In the genomic region with DNA sequence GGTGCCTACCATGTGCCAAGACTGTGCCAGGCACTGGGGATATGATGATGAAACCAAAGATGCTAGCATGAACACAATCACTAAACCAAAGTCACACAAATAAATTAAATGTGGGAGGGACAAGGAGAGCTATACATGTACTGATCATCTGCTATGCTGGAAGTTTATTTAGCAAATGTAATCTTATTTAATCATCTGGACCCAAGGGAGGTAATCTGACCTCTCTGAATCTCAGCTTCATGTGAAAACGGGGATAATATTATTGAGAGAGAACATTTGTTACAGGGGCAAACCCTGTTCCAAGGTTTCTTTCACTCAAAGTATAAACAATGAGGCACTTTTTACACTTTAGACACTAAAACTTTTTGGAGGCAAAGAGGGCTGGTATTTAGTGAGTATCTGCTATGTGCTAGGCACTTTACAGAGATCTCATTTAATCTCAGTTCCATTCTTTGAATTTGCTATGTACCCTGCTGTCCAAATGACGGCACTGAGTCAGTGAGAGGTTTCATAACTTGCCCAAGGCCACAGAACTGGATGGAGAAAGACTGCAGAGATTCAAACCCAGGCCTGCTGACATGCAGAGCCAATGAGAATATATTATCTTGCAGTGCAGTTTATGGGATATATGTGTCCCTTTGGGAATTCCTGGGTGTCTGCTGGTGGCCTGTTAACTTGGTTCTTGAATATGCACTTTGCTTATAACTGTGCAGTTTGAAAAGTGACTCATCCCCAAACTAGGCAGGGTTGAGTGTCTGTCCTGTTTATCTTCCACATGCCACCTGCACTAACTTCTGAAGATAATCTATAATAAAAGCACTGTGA, we compare ENCODE assay signal across 1 cellular context.
TF ChIP-seq lines count a peak whose summit lies in the region.

No MANE protein-coding gene starts in this region.

TF ChIP-seq in HepG2, 621 proteins besides CTCF, POLR2A, EP300 and RAD21 (continued from another document and continues in another):
- TF ChIP-seq NR2F1 (CRISPR knock-in tag; IDR thresholded peaks at IDR 0.05), result no peak
- TF ChIP-seq IRF2 (CRISPR knock-in tag; IDR thresholded peaks at IDR 0.05), result no peak; the same call in 1 of the 2 replicates
- TF ChIP-seq ZKSCAN1 (IDR thresholded peaks at IDR 0.05; ENCODE audit: low read length), result 0 out of 2 replicates have a peak, but pooled peaks have one; percentile 28
- no peak for TF ChIP-seq REXO4 (CRISPR knock-in tag; IDR thresholded peaks at IDR 0.05; ENCODE audit: borderline replicate concordance)
- TF ChIP-seq, protein P1, sequence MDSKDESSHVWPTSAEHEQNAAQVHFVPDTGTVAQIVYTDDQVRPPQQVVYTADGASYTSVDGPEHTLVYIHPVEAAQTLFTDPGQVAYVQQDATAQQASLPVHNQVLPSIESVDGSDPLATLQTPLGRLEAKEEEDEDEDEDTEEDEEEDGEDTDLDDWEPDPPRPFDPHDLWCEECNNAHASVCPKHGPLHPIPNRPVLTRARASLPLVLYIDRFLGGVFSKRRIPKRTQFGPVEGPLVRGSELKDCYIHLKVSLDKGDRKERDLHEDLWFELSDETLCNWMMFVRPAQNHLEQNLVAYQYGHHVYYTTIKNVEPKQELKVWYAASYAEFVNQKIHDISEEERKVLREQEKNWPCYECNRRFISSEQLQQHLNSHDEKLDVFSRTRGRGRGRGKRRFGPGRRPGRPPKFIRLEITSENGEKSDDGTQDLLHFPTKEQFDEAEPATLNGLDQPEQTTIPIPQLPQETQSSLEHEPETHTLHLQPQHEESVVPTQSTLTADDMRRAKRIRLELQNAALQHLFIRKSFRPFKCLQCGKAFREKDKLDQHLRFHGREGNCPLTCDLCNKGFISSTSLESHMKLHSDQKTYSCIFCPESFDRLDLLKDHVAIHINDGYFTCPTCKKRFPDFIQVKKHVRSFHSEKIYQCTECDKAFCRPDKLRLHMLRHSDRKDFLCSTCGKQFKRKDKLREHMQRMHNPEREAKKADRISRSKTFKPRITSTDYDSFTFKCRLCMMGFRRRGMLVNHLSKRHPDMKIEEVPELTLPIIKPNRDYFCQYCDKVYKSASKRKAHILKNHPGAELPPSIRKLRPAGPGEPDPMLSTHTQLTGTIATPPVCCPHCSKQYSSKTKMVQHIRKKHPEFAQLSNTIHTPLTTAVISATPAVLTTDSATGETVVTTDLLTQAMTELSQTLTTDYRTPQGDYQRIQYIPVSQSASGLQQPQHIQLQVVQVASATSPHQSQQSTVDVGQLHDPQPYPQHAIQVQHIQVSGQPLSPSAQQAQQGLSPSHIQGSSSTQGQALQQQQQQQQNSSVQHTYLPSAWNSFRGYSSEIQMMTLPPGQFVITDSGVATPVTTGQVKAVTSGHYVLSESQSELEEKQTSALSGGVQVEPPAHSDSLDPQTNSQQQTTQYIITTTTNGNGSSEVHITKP (CRISPR knock-in tag; IDR thresholded peaks at IDR 0.05; ENCODE audit: low read depth), result 0 out of 2 replicates have a peak, but pooled peaks have one; percentile 44
- TF ChIP-seq, protein P2, sequence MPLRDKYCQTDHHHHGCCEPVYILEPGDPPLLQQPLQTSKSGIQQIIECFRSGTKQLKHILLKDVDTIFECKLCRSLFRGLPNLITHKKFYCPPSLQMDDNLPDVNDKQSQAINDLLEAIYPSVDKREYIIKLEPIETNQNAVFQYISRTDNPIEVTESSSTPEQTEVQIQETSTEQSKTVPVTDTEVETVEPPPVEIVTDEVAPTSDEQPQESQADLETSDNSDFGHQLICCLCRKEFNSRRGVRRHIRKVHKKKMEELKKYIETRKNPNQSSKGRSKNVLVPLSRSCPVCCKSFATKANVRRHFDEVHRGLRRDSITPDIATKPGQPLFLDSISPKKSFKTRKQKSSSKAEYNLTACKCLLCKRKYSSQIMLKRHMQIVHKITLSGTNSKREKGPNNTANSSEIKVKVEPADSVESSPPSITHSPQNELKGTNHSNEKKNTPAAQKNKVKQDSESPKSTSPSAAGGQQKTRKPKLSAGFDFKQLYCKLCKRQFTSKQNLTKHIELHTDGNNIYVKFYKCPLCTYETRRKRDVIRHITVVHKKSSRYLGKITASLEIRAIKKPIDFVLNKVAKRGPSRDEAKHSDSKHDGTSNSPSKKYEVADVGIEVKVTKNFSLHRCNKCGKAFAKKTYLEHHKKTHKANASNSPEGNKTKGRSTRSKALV (CRISPR knock-in tag; IDR thresholded peaks at IDR 0.05), result no peak; the same call in 1 of the 2 replicates
- TF ChIP-seq, protein P3, sequence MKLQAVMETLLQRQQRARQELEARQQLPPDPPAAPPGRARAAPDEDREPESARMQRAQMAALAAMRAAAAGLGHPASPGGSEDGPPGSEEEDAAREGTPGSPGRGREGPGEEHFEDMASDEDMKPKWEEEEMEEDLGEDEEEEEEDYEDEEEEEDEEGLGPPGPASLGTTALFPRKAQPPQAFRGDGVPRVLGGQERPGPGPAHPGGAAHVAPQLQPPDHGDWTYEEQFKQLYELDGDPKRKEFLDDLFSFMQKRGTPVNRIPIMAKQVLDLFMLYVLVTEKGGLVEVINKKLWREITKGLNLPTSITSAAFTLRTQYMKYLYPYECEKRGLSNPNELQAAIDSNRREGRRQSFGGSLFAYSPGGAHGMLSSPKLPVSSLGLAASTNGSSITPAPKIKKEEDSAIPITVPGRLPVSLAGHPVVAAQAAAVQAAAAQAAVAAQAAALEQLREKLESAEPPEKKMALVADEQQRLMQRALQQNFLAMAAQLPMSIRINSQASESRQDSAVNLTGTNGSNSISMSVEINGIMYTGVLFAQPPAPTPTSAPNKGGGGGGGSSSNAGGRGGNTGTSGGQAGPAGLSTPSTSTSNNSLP (IDR thresholded peaks at IDR 0.05; ENCODE audit: low read depth, low read length), result peak; percentile 80
- TF ChIP-seq, protein P4, sequence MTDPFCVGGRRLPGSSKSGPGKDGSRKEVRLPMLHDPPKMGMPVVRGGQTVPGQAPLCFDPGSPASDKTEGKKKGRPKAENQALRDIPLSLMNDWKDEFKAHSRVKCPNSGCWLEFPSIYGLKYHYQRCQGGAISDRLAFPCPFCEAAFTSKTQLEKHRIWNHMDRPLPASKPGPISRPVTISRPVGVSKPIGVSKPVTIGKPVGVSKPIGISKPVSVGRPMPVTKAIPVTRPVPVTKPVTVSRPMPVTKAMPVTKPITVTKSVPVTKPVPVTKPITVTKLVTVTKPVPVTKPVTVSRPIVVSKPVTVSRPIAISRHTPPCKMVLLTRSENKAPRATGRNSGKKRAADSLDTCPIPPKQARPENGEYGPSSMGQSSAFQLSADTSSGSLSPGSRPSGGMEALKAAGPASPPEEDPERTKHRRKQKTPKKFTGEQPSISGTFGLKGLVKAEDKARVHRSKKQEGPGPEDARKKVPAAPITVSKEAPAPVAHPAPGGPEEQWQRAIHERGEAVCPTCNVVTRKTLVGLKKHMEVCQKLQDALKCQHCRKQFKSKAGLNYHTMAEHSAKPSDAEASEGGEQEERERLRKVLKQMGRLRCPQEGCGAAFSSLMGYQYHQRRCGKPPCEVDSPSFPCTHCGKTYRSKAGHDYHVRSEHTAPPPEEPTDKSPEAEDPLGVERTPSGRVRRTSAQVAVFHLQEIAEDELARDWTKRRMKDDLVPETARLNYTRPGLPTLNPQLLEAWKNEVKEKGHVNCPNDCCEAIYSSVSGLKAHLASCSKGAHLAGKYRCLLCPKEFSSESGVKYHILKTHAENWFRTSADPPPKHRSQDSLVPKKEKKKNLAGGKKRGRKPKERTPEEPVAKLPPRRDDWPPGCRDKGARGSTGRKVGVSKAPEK (CRISPR knock-in tag; IDR thresholded peaks at IDR 0.05; ENCODE audit: borderline replicate concordance), result no peak
- no peak for TF ChIP-seq RAD51 (IDR thresholded peaks at IDR 0.05; ENCODE audit: borderline replicate concordance)
- no peak for TF ChIP-seq ZC3H4 (CRISPR knock-in tag; IDR thresholded peaks at IDR 0.05; ENCODE audit: borderline replicate concordance)
- TF ChIP-seq, protein P5, sequence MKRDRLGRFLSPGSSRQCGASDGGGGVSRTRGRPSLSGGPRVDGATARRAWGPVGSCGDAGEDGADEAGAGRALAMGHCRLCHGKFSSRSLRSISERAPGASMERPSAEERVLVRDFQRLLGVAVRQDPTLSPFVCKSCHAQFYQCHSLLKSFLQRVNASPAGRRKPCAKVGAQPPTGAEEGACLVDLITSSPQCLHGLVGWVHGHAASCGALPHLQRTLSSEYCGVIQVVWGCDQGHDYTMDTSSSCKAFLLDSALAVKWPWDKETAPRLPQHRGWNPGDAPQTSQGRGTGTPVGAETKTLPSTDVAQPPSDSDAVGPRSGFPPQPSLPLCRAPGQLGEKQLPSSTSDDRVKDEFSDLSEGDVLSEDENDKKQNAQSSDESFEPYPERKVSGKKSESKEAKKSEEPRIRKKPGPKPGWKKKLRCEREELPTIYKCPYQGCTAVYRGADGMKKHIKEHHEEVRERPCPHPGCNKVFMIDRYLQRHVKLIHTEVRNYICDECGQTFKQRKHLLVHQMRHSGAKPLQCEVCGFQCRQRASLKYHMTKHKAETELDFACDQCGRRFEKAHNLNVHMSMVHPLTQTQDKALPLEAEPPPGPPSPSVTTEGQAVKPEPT (CRISPR knock-in tag; IDR thresholded peaks at IDR 0.05; ENCODE audit: low read depth), result no peak
- TF ChIP-seq ZNF432 (CRISPR knock-in tag; IDR thresholded peaks at IDR 0.05; ENCODE audit: borderline replicate concordance), result no peak
- TF ChIP-seq POLR2G (IDR thresholded peaks at IDR 0.05; ENCODE audit: low read depth, low read length), result no peak
- TF ChIP-seq TBX2 (CRISPR knock-in tag; IDR thresholded peaks at IDR 0.05; ENCODE audit: borderline replicate concordance), result peak; percentile 26; the same call in 1 of the 2 replicates
- no peak for TF ChIP-seq PHF20 (CRISPR knock-in tag; IDR thresholded peaks at IDR 0.05)
- no peak for TF ChIP-seq ZNF337 (CRISPR knock-in tag; IDR thresholded peaks at IDR 0.05; ENCODE audit: borderline replicate concordance, low read depth)
- TF ChIP-seq ZNF557 (CRISPR knock-in tag; IDR thresholded peaks at IDR 0.05), result no peak
- TF ChIP-seq ZNF282 (IDR thresholded peaks at IDR 0.05; ENCODE audit: partially characterized antibody), result no peak
- TF ChIP-seq GTF2F1 (IDR thresholded peaks at IDR 0.05; ENCODE audit: low read length), result no peak
- TF ChIP-seq, protein P6, sequence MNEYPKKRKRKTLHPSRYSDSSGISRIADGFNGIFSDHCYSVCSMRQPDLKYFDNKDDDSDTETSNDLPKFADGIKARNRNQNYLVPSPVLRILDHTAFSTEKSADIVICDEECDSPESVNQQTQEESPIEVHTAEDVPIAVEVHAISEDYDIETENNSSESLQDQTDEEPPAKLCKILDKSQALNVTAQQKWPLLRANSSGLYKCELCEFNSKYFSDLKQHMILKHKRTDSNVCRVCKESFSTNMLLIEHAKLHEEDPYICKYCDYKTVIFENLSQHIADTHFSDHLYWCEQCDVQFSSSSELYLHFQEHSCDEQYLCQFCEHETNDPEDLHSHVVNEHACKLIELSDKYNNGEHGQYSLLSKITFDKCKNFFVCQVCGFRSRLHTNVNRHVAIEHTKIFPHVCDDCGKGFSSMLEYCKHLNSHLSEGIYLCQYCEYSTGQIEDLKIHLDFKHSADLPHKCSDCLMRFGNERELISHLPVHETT (CRISPR knock-in tag; conservative IDR thresholded peaks at IDR 0.05), result 0 out of 2 replicates have a peak, but pooled peaks have one; percentile 29
- TF ChIP-seq ZBTB8A (CRISPR knock-in tag; IDR thresholded peaks at IDR 0.05; ENCODE audit: borderline replicate concordance, low read depth), result no peak
- TF ChIP-seq BRCA1 (CRISPR knock-in tag; IDR thresholded peaks at IDR 0.05), result 0 out of 2 replicates have a peak, but pooled peaks have one; percentile 65
- no peak for TF ChIP-seq CCDC6 (CRISPR knock-in tag; IDR thresholded peaks at IDR 0.05)
- no peak for TF ChIP-seq ZNF552 (CRISPR knock-in tag; IDR thresholded peaks at IDR 0.05; ENCODE audit: borderline replicate concordance)
- no peak for TF ChIP-seq ZNF644 (CRISPR knock-in tag; IDR thresholded peaks at IDR 0.05; ENCODE audit: low read depth)
- TF ChIP-seq ZNF350 (CRISPR knock-in tag; IDR thresholded peaks at IDR 0.05; ENCODE audit: borderline replicate concordance, low read depth), result no peak
- no peak for TF ChIP-seq ZNF569 (CRISPR knock-in tag; IDR thresholded peaks at IDR 0.05; ENCODE audit: borderline replicate concordance)
- no peak for TF ChIP-seq ZIK1 (CRISPR knock-in tag; IDR thresholded peaks at IDR 0.05; ENCODE audit: borderline replicate concordance, low read depth)
- TF ChIP-seq MYNN (CRISPR knock-in tag; IDR thresholded peaks at IDR 0.05; ENCODE audit: low read depth), result no peak
- TF ChIP-seq, protein P7, sequence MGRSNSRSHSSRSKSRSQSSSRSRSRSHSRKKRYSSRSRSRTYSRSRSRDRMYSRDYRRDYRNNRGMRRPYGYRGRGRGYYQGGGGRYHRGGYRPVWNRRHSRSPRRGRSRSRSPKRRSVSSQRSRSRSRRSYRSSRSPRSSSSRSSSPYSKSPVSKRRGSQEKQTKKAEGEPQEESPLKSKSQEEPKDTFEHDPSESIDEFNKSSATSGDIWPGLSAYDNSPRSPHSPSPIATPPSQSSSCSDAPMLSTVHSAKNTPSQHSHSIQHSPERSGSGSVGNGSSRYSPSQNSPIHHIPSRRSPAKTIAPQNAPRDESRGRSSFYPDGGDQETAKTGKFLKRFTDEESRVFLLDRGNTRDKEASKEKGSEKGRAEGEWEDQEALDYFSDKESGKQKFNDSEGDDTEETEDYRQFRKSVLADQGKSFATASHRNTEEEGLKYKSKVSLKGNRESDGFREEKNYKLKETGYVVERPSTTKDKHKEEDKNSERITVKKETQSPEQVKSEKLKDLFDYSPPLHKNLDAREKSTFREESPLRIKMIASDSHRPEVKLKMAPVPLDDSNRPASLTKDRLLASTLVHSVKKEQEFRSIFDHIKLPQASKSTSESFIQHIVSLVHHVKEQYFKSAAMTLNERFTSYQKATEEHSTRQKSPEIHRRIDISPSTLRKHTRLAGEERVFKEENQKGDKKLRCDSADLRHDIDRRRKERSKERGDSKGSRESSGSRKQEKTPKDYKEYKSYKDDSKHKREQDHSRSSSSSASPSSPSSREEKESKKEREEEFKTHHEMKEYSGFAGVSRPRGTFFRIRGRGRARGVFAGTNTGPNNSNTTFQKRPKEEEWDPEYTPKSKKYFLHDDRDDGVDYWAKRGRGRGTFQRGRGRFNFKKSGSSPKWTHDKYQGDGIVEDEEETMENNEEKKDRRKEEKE (IDR thresholded peaks at IDR 0.05), result no peak
- TF ChIP-seq NONO (IDR thresholded peaks at IDR 0.05), result no peak
- no peak for TF ChIP-seq NONO (CRISPR knock-in tag; conservative IDR thresholded peaks at IDR 0.05)
- TF ChIP-seq, protein P8, sequence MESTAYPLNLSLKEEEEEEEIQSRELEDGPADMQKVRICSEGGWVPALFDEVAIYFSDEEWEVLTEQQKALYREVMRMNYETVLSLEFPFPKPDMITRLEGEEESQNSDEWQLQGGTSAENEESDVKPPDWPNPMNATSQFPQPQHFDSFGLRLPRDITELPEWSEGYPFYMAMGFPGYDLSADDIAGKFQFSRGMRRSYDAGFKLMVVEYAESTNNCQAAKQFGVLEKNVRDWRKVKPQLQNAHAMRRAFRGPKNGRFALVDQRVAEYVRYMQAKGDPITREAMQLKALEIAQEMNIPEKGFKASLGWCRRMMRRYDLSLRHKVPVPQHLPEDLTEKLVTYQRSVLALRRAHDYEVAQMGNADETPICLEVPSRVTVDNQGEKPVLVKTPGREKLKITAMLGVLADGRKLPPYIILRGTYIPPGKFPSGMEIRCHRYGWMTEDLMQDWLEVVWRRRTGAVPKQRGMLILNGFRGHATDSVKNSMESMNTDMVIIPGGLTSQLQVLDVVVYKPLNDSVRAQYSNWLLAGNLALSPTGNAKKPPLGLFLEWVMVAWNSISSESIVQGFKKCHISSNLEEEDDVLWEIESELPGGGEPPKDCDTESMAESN (CRISPR knock-in tag; conservative IDR thresholded peaks at IDR 0.05), result no peak
- peak; percentile 74 for TF ChIP-seq FOXA3 (CRISPR knock-in tag; IDR thresholded peaks at IDR 0.05)
- no peak for TF ChIP-seq ZNF672 (CRISPR knock-in tag; IDR thresholded peaks at IDR 0.05)
- TF ChIP-seq ARNT2 (CRISPR knock-in tag; IDR thresholded peaks at IDR 0.05; ENCODE audit: low read depth), result no peak
- TF ChIP-seq ZNF501 (CRISPR knock-in tag; IDR thresholded peaks at IDR 0.05), result no peak
- TF ChIP-seq GFI1 (CRISPR knock-in tag; IDR thresholded peaks at IDR 0.05; ENCODE audit: borderline replicate concordance), result peak; percentile 66; the same call in 1 of the 2 replicates
- peak; percentile 59; the same call in 1 of the 2 replicates for TF ChIP-seq KAT7 (CRISPR knock-in tag; IDR thresholded peaks at IDR 0.05; ENCODE audit: borderline replicate concordance)
- TF ChIP-seq SMAD3 (CRISPR knock-in tag; IDR thresholded peaks at IDR 0.05), result no peak
- TF ChIP-seq AKAP8 (CRISPR knock-in tag; IDR thresholded peaks at IDR 0.05), result no peak
